10 cellular contexts compared by ENCODE assay signal in genomic region chrX:78375894-78376293, GRCh38. TPM values are rescaled to one million over a fixed set of nuclear protein-coding genes. Genes with fewer than 3 reads are reported as not detected.
DNase-seq lines count a peak whose midpoint lies in the region; ATAC-seq, FAIRE-seq and TF ChIP-seq lines count a peak whose summit lies in the region.
"Had no signal": no experiment of that assay in that cellular context is flagged by ENCODE, and none has a peak within 500 bp of the region (broad histone marks: within the 10 kb centered on the region; RNA-seq: fewer than 3 reads in every experiment).

No MANE protein-coding gene starts in this region.

- no peak for FAIRE-seq in D721Med (lab: Jason Lieb, UNC)

- CTCF ChIA-PET in RWPE1 (lab: Yijun Ruan, JAX), result interaction anchor here (0.6 kb wide), 1 partner anchor 809 kb away, joined by 3 read pairs; no protein-coding TSS in a partner anchor

- no peak overlapping the region for H3K27ac Mint-ChIP-seq in activated T-cell treated with anti-CD3 and anti-CD28 coated beads, Interleukin-2, amount 50 U/mL, for 72 hours
- H3K27ac Mint-ChIP-seq in activated T-helper 17 cell treated with anti-CD3 and anti-CD28 coated beads, Interleukin-2, amount 50 U/mL, for 72 hours, result peak overlapping the region; percentile 22
- H3K27ac Mint-ChIP-seq in stimulated activated memory B cell treated with anti-CD40 and anti-IgM and Interleukin-4, amounts not matched to agents 10 μg/mL and 1 μg/mL and 100 μg/mL, for 72 hours, result no peak overlapping the region

- peak; percentile 88 to 94 for ATAC-seq in activated T-cell treated with anti-CD3 and anti-CD28 coated beads, Interleukin-2, amount 50 U/mL, for 72 hours (replicated peaks in 1 of 2)
- ATAC-seq in activated T-helper 17 cell treated with anti-CD3 and anti-CD28 coated beads, Interleukin-2, amount 50 U/mL, for 72 hours (replicated peaks), result peak; percentile 86
- ATAC-seq in stimulated activated memory B cell treated with anti-CD40 and anti-IgM and Interleukin-4, amounts not matched to agents 10 μg/mL and 1 μg/mL and 100 μg/mL, for 72 hours, result peak; percentile 60

- peaks cover 9 to 10% of the 10 kb centered on the region in 2 donors for H3K9me3 Mint-ChIP-seq in activated T-cell treated with anti-CD3 and anti-CD28 coated beads, Interleukin-2, amount 50 U/mL, for 72 hours
- peaks cover 5% of the 10 kb centered on the region for H3K9me3 Mint-ChIP-seq in activated T-helper 17 cell treated with anti-CD3 and anti-CD28 coated beads, Interleukin-2, amount 50 U/mL, for 72 hours
- peaks cover 3% of the 10 kb centered on the region for H3K9me3 Mint-ChIP-seq in stimulated activated memory B cell treated with anti-CD40 and anti-IgM and Interleukin-4, amounts not matched to agents 10 μg/mL and 1 μg/mL and 100 μg/mL, for 72 hours
- H3K9me3 Mint-ChIP-seq: central memory CD8-positive, alpha-beta T cell had no signal

- DNase-seq in activated T-cell treated with anti-CD3 and anti-CD28 coated beads, Interleukin-2, amount 50 U/mL, for 72 hours, result no peak
- DNase-seq in activated T-cell treated with anti-CD3 and anti-CD28 coated beads, Interleukin-2, amount 50 U/mL, for 48 hours, result no peak
- DNase-seq in RWPE1 (ENCODE audit: low spot score) (no peak), D721Med (ENCODE audit: insufficient read length, low spot score) (no peak), mucosa of gallbladder (ENCODE audit: low spot score) (no peak)
- DNase-seq: BE2C had no signal

- TF ChIP-seq CTCF in LNCAP (IDR thresholded peaks at IDR 0.05) (peak; percentile 14; the same call in 1 of the 2 replicates), RWPE1 (conservative IDR thresholded peaks at IDR 0.05; ENCODE audit: low read depth) (no peak), D721Med (IDR thresholded peaks at IDR 0.05; ENCODE audit: insufficient read depth, missing control alignments) (no peak)

- peak overlapping the region in 1 of 2 donors; percentile 14 for H3K4me3 Mint-ChIP-seq in activated T-cell treated with anti-CD3 and anti-CD28 coated beads, Interleukin-2, amount 50 U/mL, for 72 hours
- peak overlapping the region; percentile 13 for H3K4me3 Mint-ChIP-seq in activated T-helper 17 cell treated with anti-CD3 and anti-CD28 coated beads, Interleukin-2, amount 50 U/mL, for 72 hours
- no peak overlapping the region for H3K4me3 Mint-ChIP-seq in stimulated activated memory B cell treated with anti-CD40 and anti-IgM and Interleukin-4, amounts not matched to agents 10 μg/mL and 1 μg/mL and 100 μg/mL, for 72 hours
- H3K4me3 Mint-ChIP-seq: central memory CD8-positive, alpha-beta T cell had no signal

- H3K27ac ChIP-seq in RWPE1, result no peak overlapping the region

- POLR2A ChIA-PET in RWPE1 (lab: Yijun Ruan, JAX; ENCODE audit: low non-redundant PET), result no interaction called here

- H3K36me3 Mint-ChIP-seq in activated T-cell treated with anti-CD3 and anti-CD28 coated beads, Interleukin-2, amount 50 U/mL, for 72 hours (ENCODE audit: insufficient read depth in 2 of 2), result peaks cover 13 to 15% of the 10 kb centered on the region in 2 donors
- H3K36me3 Mint-ChIP-seq in activated T-helper 17 cell treated with anti-CD3 and anti-CD28 coated beads, Interleukin-2, amount 50 U/mL, for 72 hours (ENCODE audit: low read depth), result no peaks in the 10 kb centered on the region
- H3K36me3 Mint-ChIP-seq in stimulated activated memory B cell treated with anti-CD40 and anti-IgM and Interleukin-4, amounts not matched to agents 10 μg/mL and 1 μg/mL and 100 μg/mL, for 72 hours, result peaks cover 5% of the 10 kb centered on the region

- H3K27me3 Mint-ChIP-seq in activated T-cell treated with anti-CD3 and anti-CD28 coated beads, Interleukin-2, amount 50 U/mL, for 72 hours (ENCODE audit: low read depth), result peaks cover 21% of the 10 kb centered on the region
- H3K27me3 Mint-ChIP-seq in activated T-helper 17 cell treated with anti-CD3 and anti-CD28 coated beads, Interleukin-2, amount 50 U/mL, for 72 hours, result no peaks in the 10 kb centered on the region
- H3K27me3 Mint-ChIP-seq in stimulated activated memory B cell treated with anti-CD40 and anti-IgM and Interleukin-4, amounts not matched to agents 10 μg/mL and 1 μg/mL and 100 μg/mL, for 72 hours, result no peaks in the 10 kb centered on the region
- H3K27me3 Mint-ChIP-seq: central memory CD8-positive, alpha-beta T cell had no signal

- H3K4me1 Mint-ChIP-seq in activated T-cell treated with anti-CD3 and anti-CD28 coated beads, Interleukin-2, amount 50 U/mL, for 72 hours (ENCODE audit: low read depth), result peaks cover 30% of the 10 kb centered on the region
- H3K4me1 Mint-ChIP-seq in activated T-helper 17 cell treated with anti-CD3 and anti-CD28 coated beads, Interleukin-2, amount 50 U/mL, for 72 hours, result peaks cover 18% of the 10 kb centered on the region
- peaks cover 10% of the 10 kb centered on the region for H3K4me1 Mint-ChIP-seq in stimulated activated memory B cell treated with anti-CD40 and anti-IgM and Interleukin-4, amounts not matched to agents 10 μg/mL and 1 μg/mL and 100 μg/mL, for 72 hours
- H3K4me1 Mint-ChIP-seq: central memory CD8-positive, alpha-beta T cell had no signal

RNA-seq across cellular contexts. Expression of gene CYSLTR1, which starts 48.5 kb away (rescaled TPM):
- 1 to 10 TPM; 2.9 to 6.6 TPM for total RNA-seq in activated T-cell treated with anti-CD3 and anti-CD28 coated beads, Interleukin-2, amount 50 U/mL, for 72 hours
- 1 to 10 TPM in 1 of 2 donors, under 1 TPM in 1; 0.71 to 1.7 TPM for total RNA-seq in activated T-helper 17 cell treated with anti-CD3 and anti-CD28 coated beads, Interleukin-2, amount 50 U/mL, for 72 hours
- 3.5 TPM for total RNA-seq in mucosa of gallbladder
